In the genomic region with DNA sequence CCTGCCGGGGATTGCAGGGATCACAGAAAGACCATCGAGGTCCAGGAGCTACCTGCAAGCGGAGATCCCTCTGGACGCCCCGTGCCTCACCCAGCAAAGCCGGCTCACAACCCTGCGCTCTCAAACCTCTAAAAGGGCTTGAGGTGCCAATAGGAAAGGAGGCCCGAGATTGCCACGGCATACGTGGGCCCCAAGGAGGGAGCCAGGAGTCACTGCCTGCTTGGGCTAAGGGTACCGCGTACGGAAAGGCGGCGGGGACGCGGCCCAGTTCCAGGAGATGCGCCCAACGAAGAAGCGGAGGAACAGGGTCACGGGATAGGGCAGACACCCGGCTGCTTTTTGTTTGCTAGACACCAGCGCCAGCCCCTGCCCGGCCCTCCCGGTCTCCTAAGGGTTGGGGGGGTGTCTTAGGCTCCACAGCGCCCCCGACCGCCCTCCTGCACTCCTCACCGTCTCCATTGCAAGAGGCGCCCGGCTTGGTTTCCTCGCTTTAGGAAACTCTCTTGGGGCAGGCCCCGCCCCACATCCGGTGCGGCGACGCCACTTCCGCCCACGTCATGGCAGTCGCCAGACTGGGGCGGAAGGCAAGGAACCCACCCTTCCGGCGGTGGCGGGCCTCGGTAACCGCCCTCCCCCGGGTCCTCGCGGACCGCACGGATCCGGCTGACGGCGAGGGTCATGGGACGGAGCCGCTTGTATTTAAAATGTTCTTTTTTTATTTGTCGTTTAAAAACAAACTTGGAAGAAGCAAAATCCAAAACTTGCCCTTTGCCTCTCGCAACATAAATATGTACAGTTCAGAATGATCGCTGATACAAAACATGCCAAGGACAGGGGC, we compare ENCODE assay signal across 8 cellular contexts. TPM values are rescaled to one million over a fixed set of nuclear protein-coding genes. Genes with fewer than 3 reads are reported as not detected.
DNase-seq lines count a peak whose midpoint lies in the region; ATAC-seq, FAIRE-seq and TF ChIP-seq lines count a peak whose summit lies in the region.

PRKAG1 (minus strand) TSS at position 495 of the 838 bp plus-strand sequence; CDS start at position 459, 36 bp downstream.

- TF ChIP-seq POLR2A in endothelial cell of umbilical vein (IDR thresholded peaks at IDR 0.05; ENCODE audit: low read depth, low read length) = peak; percentile 95

- POLR2A ChIA-PET in endothelial cell of umbilical vein (lab: Charles Lee) = no interaction called here

- H4K20me1 ChIP-seq in OCI-LY3 (ENCODE audit: insufficient read depth, low read length) (0 out of 2 replicates have a peak, but pooled peaks cover 4% of the 10 kb centered on the region), endothelial cell of umbilical vein (replicated peaks; ENCODE audit: control insufficient read depth, extremely low read depth, insufficient read depth, low read length) (no peaks in the 10 kb centered on the region)

- dilution Hi-C loops in endothelial cell of umbilical vein (cut with MboI; ENCODE audit: extremely low pct_ligation_motif_present, low sequenced_read_pairs) = no loop called here

- H3K4me2 ChIP-seq in OCI-LY3 (ENCODE audit: low read length) (peak within 1 kb of the TSS; percentile 89), endothelial cell of umbilical vein (ENCODE audit: insufficient read depth, low read length) (peak within 1 kb of the TSS; percentile 85)

- H3K9me1 ChIP-seq in endothelial cell of umbilical vein (replicated peaks; ENCODE audit: control insufficient read depth, extremely low read depth, insufficient read depth, low read length) = no peaks in the 10 kb centered on the region

- ATAC-seq in GM21526 (IDR thresholded peaks at IDR 0.05; ENCODE audit: low FRiP score, unreplicated experiment) = peak; percentile 90

- peaks cover 16% of the 10 kb centered on the region for H3K36me3 ChIP-seq in OCI-LY3 (replicated peaks; ENCODE audit: low read depth, low read length)
- H3K36me3 ChIP-seq in endothelial cell of umbilical vein (ENCODE audit: control insufficient read depth in 2 of 2, extremely low read depth in 1 of 2, insufficient read depth in 2 of 2, low read length in 2 of 2) = peaks cover 2 to 19% of the 10 kb centered on the region in 2 experiments

- BruUV-seq in endothelial cell of umbilical vein (replicated peaks; lab: Mats Ljungman, UMichigan) = TSS peak; percentile 93

- H3K27ac ChIP-seq in OCI-LY3 (ENCODE audit: low read length) (peak within 1 kb of the TSS; percentile 81), endothelial cell of umbilical vein (ENCODE audit: insufficient read depth, low read depth, low read length) (peak within 1 kb of the TSS; percentile 98)

- H3K27me3 ChIP-seq in OCI-LY3 (ENCODE audit: low read depth, low read length) (no peaks in the 10 kb centered on the region), endothelial cell of umbilical vein (ENCODE audit: control insufficient read depth in 2 of 2, insufficient read depth in 2 of 2, low read length in 2 of 2) (no peaks in the 10 kb centered on the region)

- CTCF ChIA-PET in endothelial cell of umbilical vein (lab: Charles Lee) = interaction anchor here (0.7 to 8.7 kb wide), 11 partner anchors 13 to 111 kb away, joined by 3 to 115 read pairs (median 5); partner anchors contain the start of gene DDN

- intact Hi-C loops in endothelial cell of umbilical vein (cut with micrococcal nuclease) = loop anchor here (1.0 to 2.0 kb wide), 3 partner anchors 22 to 62 kb away; partner anchors contain the start of genes ARF3 and KMT2D

- peaks cover 19% of the 10 kb centered on the region for H3K79me2 ChIP-seq in OCI-LY3 (ENCODE audit: low read length)
- peaks cover 10% of the 10 kb centered on the region for H3K79me2 ChIP-seq in endothelial cell of umbilical vein (ENCODE audit: control insufficient read depth, insufficient read depth, low read length)

- peaks cover 16% of the 10 kb centered on the region for H3K4me1 ChIP-seq in OCI-LY3 (ENCODE audit: low read length)
- H3K4me1 ChIP-seq in endothelial cell of umbilical vein (ENCODE audit: control insufficient read depth, extremely low read depth, insufficient read depth, low read length) = peaks cover 16% of the 10 kb centered on the region

- H3K9me3 ChIP-seq in OCI-LY3 (ENCODE audit: insufficient read depth, low read length) = no peaks in the 10 kb centered on the region
- no peaks in the 10 kb centered on the region for H3K9me3 ChIP-seq in endothelial cell of umbilical vein (replicated peaks; ENCODE audit: control insufficient read depth, insufficient read depth, low read length)

- H3K4me3 ChIP-seq in OCI-LY3 (ENCODE audit: low read length) (peak within 1 kb of the TSS; percentile 91), endothelial cell of umbilical vein (replicated peaks in 1 of 3; ENCODE audit: insufficient read depth in 1 of 3, low read depth in 1 of 3, low read length in 3 of 3) (peak within 1 kb of the TSS; percentile 50 to 77 (median 61))

- peak within 1 kb of the TSS; percentile 35; the same call in 1 of the 2 replicates for H2AFZ ChIP-seq in OCI-LY3 (ENCODE audit: low read depth, low read length)
- H2AFZ ChIP-seq in endothelial cell of umbilical vein (ENCODE audit: low read depth, low read length) = peak within 1 kb of the TSS; percentile 5

- DNase-seq in DMS114 treated with DMSO at 0.1 percent for 48 hours (lab: John Stamatoyannopoulos, UW; ENCODE audit: unreplicated experiment) (peak; percentile 92), HuH-7.5 (ENCODE audit: low spot score) (peak; percentile 98), endothelial cell of umbilical vein (ENCODE audit: low read depth, low spot score) (peak; percentile 97), middle frontal gyrus (ENCODE audit: extremely low spot score, low spot score) (peak; percentile 90)
- DNase-seq in activated CD8-positive, alpha-beta memory T cell treated with anti-CD3 and anti-CD28 coated beads, Interleukin-2, amount 50 U/mL, for 48 hours = peak; percentile 97
- DNase-seq in stimulated activated CD8-positive, alpha-beta memory T cell treated with anti-CD3 and anti-CD28 coated beads, Interleukin-2, amount 100 ng/mL, for 48 hours (ENCODE audit: low read depth in 2 of 2) = peak; percentile 91

- peak; percentile 43 for TF ChIP-seq CTCF in OCI-LY3 (IDR thresholded peaks at IDR 0.05; ENCODE audit: low read depth, low read length)
- peak; percentile 43 to 69 for TF ChIP-seq CTCF in endothelial cell of umbilical vein (IDR thresholded peaks at IDR 0.05; ENCODE audit: extremely low read depth in 1 of 2, insufficient read depth in 1 of 2, low read depth in 1 of 2, low read length in 2 of 2)

- peak; percentile 93 for FAIRE-seq in endothelial cell of umbilical vein (lab: Jason Lieb, UNC)

- peak within 1 kb of the TSS; percentile 90 for H3K9ac ChIP-seq in OCI-LY3 (ENCODE audit: low read length)
- H3K9ac ChIP-seq in endothelial cell of umbilical vein (replicated peaks; ENCODE audit: extremely low read depth, insufficient read depth, low read length) = peak within 1 kb of the TSS; percentile 95

TF ChIP-seq in endothelial cell of umbilical vein, 7 proteins besides CTCF, POLR2A, EP300 and RAD21:
- no peak for TF ChIP-seq MAX (IDR thresholded peaks at IDR 0.05; ENCODE audit: insufficient read depth, insufficient read length)
- no peak for TF ChIP-seq FOS (IDR thresholded peaks at IDR 0.05; ENCODE audit: borderline replicate concordance, insufficient read depth, low read length)
- no peak for TF ChIP-seq JUN (IDR thresholded peaks at IDR 0.05; ENCODE audit: borderline replicate concordance, insufficient read depth, insufficient read length, low read depth)
- no peak for TF ChIP-seq EZH2 (IDR thresholded peaks at IDR 0.05; ENCODE audit: borderline replicate concordance, low read depth, low read length, severe bottlenecking)
- TF ChIP-seq GATA2 (IDR thresholded peaks at IDR 0.05; ENCODE audit: insufficient read depth, insufficient read length, low read depth, low read length) = no peak
- TF ChIP-seq MYC (IDR thresholded peaks at IDR 0.05; ENCODE audit: low read depth, low read length) = no peak
- TF ChIP-seq POLR2AphosphoS5 (IDR thresholded peaks at IDR 0.05; ENCODE audit: insufficient read depth, low read depth, low read length) = peak; percentile 98

RNA-seq across cellular contexts. Expression of gene PRKAG1, which starts in this region (rescaled TPM):
- 50.0 and 54.9 TPM in 2 replicates for total RNA-seq in endothelial cell of umbilical vein
- polyA plus RNA-seq in endothelial cell of umbilical vein = 52.1 and 59.5 TPM in 2 replicates
- 58.4 and 63.5 TPM in 2 replicates for polyA plus RNA-seq in endothelial cell of umbilical vein (2011; cell fraction: cytosol; rRNA removed)
- polyA plus RNA-seq in endothelial cell of umbilical vein (2011; cell fraction: nucleus; rRNA removed) = 49.4 and 50.8 TPM in 2 replicates
- polyA plus RNA-seq in endothelial cell of umbilical vein (2012) = 49.7 and 56.2 TPM in 2 replicates
- polyA minus RNA-seq in endothelial cell of umbilical vein = 47.0 and 53.3 TPM in 2 replicates
- polyA minus RNA-seq in endothelial cell of umbilical vein (2011; cell fraction: cytosol; rRNA and poly(A)+ RNA removed) = 40.7 TPM
- 17.3 and 22.1 TPM in 2 replicates for polyA minus RNA-seq in endothelial cell of umbilical vein (2011; cell fraction: nucleus; rRNA and poly(A)+ RNA removed)

Comparison
In these comparisons a context has a peak if more than half of its experiments do, and no peak if none do; other contexts are left out.
1. Peak in every context shown above with its lines: DNase-seq, ATAC-seq, H3K4me3 ChIP-seq and H3K27ac ChIP-seq.